15 cellular contexts compared by ENCODE assay signal in the genomic region with DNA sequence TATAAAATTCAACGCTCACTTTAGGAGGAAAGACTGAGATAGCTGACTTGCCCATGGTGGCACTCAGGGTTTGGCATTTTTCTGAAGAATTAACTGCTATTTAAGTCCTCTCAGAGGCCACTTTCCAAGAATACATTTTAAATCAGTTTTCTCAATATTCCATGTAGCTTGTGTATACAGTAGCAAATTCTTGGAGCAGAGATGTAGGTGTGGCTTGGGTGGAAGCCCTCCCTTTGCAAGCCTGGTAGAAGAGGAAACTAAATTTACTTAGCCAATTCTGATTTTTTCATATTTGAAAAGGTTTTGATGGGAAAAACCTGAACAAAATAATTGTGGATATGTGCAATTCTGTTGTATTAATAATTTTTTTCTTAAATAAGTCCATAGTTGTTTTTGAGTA. TPM values are rescaled to one million over a fixed set of nuclear protein-coding genes. Genes with fewer than 3 reads are reported as not detected.
DNase-seq lines count a peak whose midpoint lies in the region; ATAC-seq and TF ChIP-seq lines count a peak whose summit lies in the region.
"Had no signal": no experiment of that assay in that cellular context is flagged by ENCODE, and none has a peak within 500 bp of the region (broad histone marks: within the 10 kb centered on the region; RNA-seq: fewer than 3 reads in every experiment).

No MANE protein-coding gene starts in this region.

- no peaks in the 10 kb centered on the region for H4K20me1 ChIP-seq in mammary epithelial cell (ENCODE audit: insufficient read depth, low read length)

- no peak for TF ChIP-seq POLR2A in transverse colon (IDR thresholded peaks at IDR 0.05)

- CTCF ChIA-PET in mammary epithelial cell (lab: Charles Lee; ENCODE audit: low non-redundant PET), result interaction anchor here (0.6 kb wide), 1 partner anchor 32 kb away, joined by 7 read pairs; no protein-coding TSS in a partner anchor

- H3K4me2 ChIP-seq in mammary epithelial cell (ENCODE audit: insufficient read depth, low read depth, low read length), result peak overlapping the region; percentile 75
- H3K4me2 ChIP-seq in mesendoderm (ENCODE audit: low read length), result no peak overlapping the region

- H2AFZ ChIP-seq in mammary epithelial cell (ENCODE audit: low read depth, low read length), result no peak overlapping the region

- no peak overlapping the region for H2BK5ac ChIP-seq in mesendoderm (ENCODE audit: low read length)

- peak overlapping the region; percentile 82 for H2BK120ac ChIP-seq in mesendoderm (ENCODE audit: low read depth, low read length)

- dilution Hi-C loops in mammary epithelial cell (cut with HindIII; ENCODE audit: low sequenced_read_pairs), result no loop called here

- in situ Hi-C loops in mammary epithelial cell (cut with MboI; ENCODE audit: low sequenced_read_pairs in 2 of 2) (no loop called here), transverse colon (cut with MboI; ENCODE audit: low pct_ligation_motif_present in 1 of 4, low pct_unique_long_range_greater_than_20kb in 1 of 4, low sequenced_read_pairs in 3 of 4) (no loop called here)

- H3K4me1 ChIP-seq in HUES6 (ENCODE audit: control insufficient read depth, insufficient read depth, low read length), result peaks cover 10% of the 10 kb centered on the region
- peaks cover 25% of the 10 kb centered on the region for H3K4me1 ChIP-seq in mammary epithelial cell (ENCODE audit: insufficient read depth, low read length)
- H3K4me1 ChIP-seq in mesendoderm (ENCODE audit: control insufficient read depth, low read depth, low read length), result no peaks in the 10 kb centered on the region
- H3K4me1 ChIP-seq in transverse colon, result peaks cover 4 to 6% (median 5%) of the 10 kb centered on the region in 4 donors
- H3K4me1 ChIP-seq: prostate gland had no signal

- H3K36me3 ChIP-seq in HUES6 (ENCODE audit: control insufficient read depth, insufficient read depth, low read length) (no peaks in the 10 kb centered on the region), mammary epithelial cell (ENCODE audit: insufficient read depth, low read length) (no peaks in the 10 kb centered on the region), mesendoderm (ENCODE audit: control insufficient read depth, insufficient read depth, low read length) (no peaks in the 10 kb centered on the region), transverse colon (no peaks in the 10 kb centered on the region)
- H3K36me3 ChIP-seq: left ventricle myocardium inferior, prostate gland had no signal

- no peak for TF ChIP-seq CTCF in mammary epithelial cell (conservative IDR thresholded peaks at IDR 0.05 in 1 of 2, IDR thresholded peaks at IDR 0.05 in 1 of 2; ENCODE audit: extremely low read depth in 1 of 2, insufficient read depth in 1 of 2, low read depth in 1 of 2, low read length in 2 of 2)
- TF ChIP-seq CTCF in transverse colon (IDR thresholded peaks at IDR 0.05), result no peak

- no peak overlapping the region for H2BK15ac ChIP-seq in mesendoderm (replicated peaks; ENCODE audit: low read depth)

- no peak for TF ChIP-seq EP300 in transverse colon (IDR thresholded peaks at IDR 0.05; ENCODE audit: low read depth)

- no peaks in the 10 kb centered on the region for H3K79me1 ChIP-seq in mesendoderm (ENCODE audit: low read length)

- no peak for ATAC-seq in esophagus mucosa

- H3K4me3 ChIP-seq in HUES6 (ENCODE audit: low read depth, low read length) (no peak overlapping the region), mammary epithelial cell (replicated peaks in 1 of 3; ENCODE audit: insufficient read depth in 1 of 3, low read depth in 2 of 3, low read length in 3 of 3) (no peak overlapping the region), mesendoderm (ENCODE audit: low read length) (no peak overlapping the region), transverse colon (no peak overlapping the region)
- H3K4me3 ChIP-seq: left ventricle myocardium inferior, prostate gland had no signal

- no peak overlapping the region for H3K56ac ChIP-seq in mesendoderm (ENCODE audit: low read length)

- H3K27ac ChIP-seq in HUES6 (ENCODE audit: low read depth, low read length), result peak overlapping the region; percentile 79; the same call in 1 of the 2 replicates
- H3K27ac ChIP-seq in mammary epithelial cell (ENCODE audit: insufficient read depth, low read depth, low read length), result peak overlapping the region; percentile 67
- H3K27ac ChIP-seq in mesendoderm (ENCODE audit: low read depth, low read length), result no peak overlapping the region
- peak overlapping the region in 3 of 4 donors; percentile 30 to 49 (median 39) for H3K27ac ChIP-seq in transverse colon
- H3K27ac ChIP-seq: left ventricle myocardium inferior, prostate gland had no signal

- 90% methylated on average over 1 of the region's 1 CpG for WGBS in mammary epithelial cell (ENCODE audit: low coverage, missing lambda C conversion rate)
- 100% methylated on average over 1 of the region's 1 CpG for WGBS in mesendoderm (ENCODE audit: extremely low coverage, insufficient coverage, low lambda C conversion rate)
- WGBS in transverse colon (ENCODE audit: low coverage in 1 of 2), 2 donors, result 74 to 89% methylated on average over 1 of the region's 1 CpG

- DNase-seq in mammary epithelial cell (no peak), mesendoderm (no peak), transverse colon (no peak), foreskin melanocyte (no peak), NCI-H345 treated with DMSO at 0.1 percent for 48 hours (lab: John Stamatoyannopoulos, UW; ENCODE audit: unreplicated experiment) (no peak)
- DNase-seq: activated CD4-positive, alpha-beta T cell treated with anti-CD3 and anti-CD28 coated beads, Interleukin-2, amount 10 ng/mL, durations not matched to agents 24 days and 14 days; activated naive CD4-positive, alpha-beta T cell treated with anti-CD3 and anti-CD28 coated beads, Interleukin-2, amount 50 U/mL, for 16 hours; effector CD8-positive, alpha-beta T cell; left ventricle myocardium inferior; naive thymus-derived CD4-positive, alpha-beta T cell; NCI-H1092 treated with DMSO at 0.1 percent for 48 hours; NCI-H526 treated with DMSO at 0.1 percent for 48 hours had no signal

- H3K23ac ChIP-seq in mesendoderm (ENCODE audit: low read length), result no peak overlapping the region

- H3K4ac ChIP-seq in mesendoderm (ENCODE audit: low read depth, low read length), result no peak overlapping the region

- no TSS peak for BruUV-seq in mammary epithelial cell (replicated peaks; lab: Mats Ljungman, UMichigan)

- H3K9me3 ChIP-seq in HUES6 (ENCODE audit: control insufficient read depth, insufficient read depth, low read depth, low read length) (no peaks in the 10 kb centered on the region), mammary epithelial cell (replicated peaks; ENCODE audit: insufficient read depth, low read length) (no peaks in the 10 kb centered on the region), transverse colon (no peaks in the 10 kb centered on the region)
- H3K9me3 ChIP-seq: left ventricle myocardium inferior, prostate gland had no signal

- H4K8ac ChIP-seq in mesendoderm (ENCODE audit: low read depth, low read length), result no peak overlapping the region

- no peak overlapping the region for H3K18ac ChIP-seq in mesendoderm (ENCODE audit: low read length)

- intact Hi-C loops in mammary epithelial cell (cut with micrococcal nuclease) (loop anchor here (1.0 to 2.0 kb wide), 2 partner anchors 13 to 31 kb away; no protein-coding TSS in a partner anchor), transverse colon (cut with DNase I; ENCODE audit: low total_unique reads) (no loop called here)

- peak overlapping the region; percentile 14 for H3K9ac ChIP-seq in HUES6 (ENCODE audit: low read length)
- H3K9ac ChIP-seq in mammary epithelial cell (ENCODE audit: insufficient read depth, low read length), result no peak overlapping the region
- no peak overlapping the region for H3K9ac ChIP-seq in mesendoderm (ENCODE audit: low read length)

- no peaks in the 10 kb centered on the region for H3K27me3 ChIP-seq in HUES6 (ENCODE audit: control insufficient read depth, insufficient read depth, low read length)
- no peaks in the 10 kb centered on the region for H3K27me3 ChIP-seq in mammary epithelial cell (ENCODE audit: insufficient read depth, low read length)
- H3K27me3 ChIP-seq in mesendoderm (ENCODE audit: insufficient read depth, low read length, poor library complexity), result no peaks in the 10 kb centered on the region
- H3K27me3 ChIP-seq in transverse colon, result no peaks in the 10 kb centered on the region

- no peak overlapping the region for H2AK5ac ChIP-seq in mesendoderm (ENCODE audit: low read length)

- no peak overlapping the region for H4K5ac ChIP-seq in mesendoderm (ENCODE audit: low read length)

- H3K79me2 ChIP-seq in mammary epithelial cell (ENCODE audit: insufficient read depth, low read length) (no peaks in the 10 kb centered on the region), mesendoderm (ENCODE audit: control insufficient read depth, insufficient read depth, low read length) (no peaks in the 10 kb centered on the region)

RNA-seq across cellular contexts. Expression of gene ITGAV, which starts 14.0 kb away (rescaled TPM):
- total RNA-seq in mammary epithelial cell, result 100 to 1,000 TPM; 103 to 257 TPM
- 45.5 TPM for polyA plus RNA-seq in mammary epithelial cell
- 123 TPM for polyA minus RNA-seq in mammary epithelial cell
- 25.0 TPM for polyA plus RNA-seq in mesendoderm (2013, experiment 1 of 2)
- 25.4 TPM for polyA plus RNA-seq in mesendoderm (2013, experiment 2 of 2)
- 10 to 100 TPM; 28.9 to 67.0 (median 52.1) TPM for total RNA-seq in transverse colon
- total RNA-seq in esophagus mucosa, result 28.1 TPM
